Comparison of ENCODE assay signal across 8 cellular contexts in the genomic region with DNA sequence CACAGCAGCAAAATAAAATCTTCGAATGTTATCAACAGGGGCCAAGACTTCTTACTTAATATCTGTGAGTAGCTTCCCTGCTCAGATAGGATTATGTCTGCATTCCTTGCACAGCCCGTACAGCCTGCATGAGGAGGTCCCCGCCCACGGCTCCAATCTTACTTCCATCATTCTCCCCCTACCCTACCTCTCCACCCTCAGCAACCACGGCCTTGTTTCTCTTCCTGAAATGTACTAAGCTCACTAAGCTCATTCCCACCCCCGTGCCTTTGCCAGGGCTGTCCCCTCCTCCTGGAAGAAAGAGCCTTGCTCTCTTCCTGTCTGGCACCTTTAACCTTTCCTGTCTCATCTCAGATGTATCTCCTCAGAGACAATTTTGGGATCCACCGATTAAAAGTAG.
DNase-seq lines count a peak whose midpoint lies in the region; ATAC-seq, FAIRE-seq and TF ChIP-seq lines count a peak whose summit lies in the region.

No MANE protein-coding gene starts in this region.

- intact Hi-C loops in endothelial cell of umbilical vein (cut with micrococcal nuclease) (no loop called here), thyroid gland (cut with DNase I) (no loop called here)

- no peaks in the 10 kb centered on the region for H3K27me3 Mint-ChIP-seq in activated naive CD4-positive, alpha-beta T cell treated with anti-CD3 and anti-CD28 coated beads, Interleukin-2, amount 50 U/mL, for 24 hours
- no peaks in the 10 kb centered on the region for H3K27me3 Mint-ChIP-seq in stimulated activated naive B cell treated with anti-CD40 and anti-IgM and Interleukin-4, amounts not matched to agents 10 μg/mL and 1 μg/mL and 100 μg/mL, for 72 hours

- no peak overlapping the region for H3K4me3 ChIP-seq in RWPE2 (ENCODE audit: severe bottlenecking)
- H3K4me3 ChIP-seq in endothelial cell of umbilical vein (replicated peaks in 1 of 3; ENCODE audit: insufficient read depth in 1 of 3, low read depth in 1 of 3, low read length in 3 of 3), result no peak overlapping the region
- H3K4me3 ChIP-seq in thyroid gland (replicated peaks in 1 of 3), result no peak overlapping the region

- no peak overlapping the region for H3K4me2 ChIP-seq in endothelial cell of umbilical vein (ENCODE audit: insufficient read depth, low read length)

- peaks cover 13% of the 10 kb centered on the region for H3K4me1 ChIP-seq in RWPE2 (ENCODE audit: insufficient read depth, poor library complexity, severe bottlenecking)
- H3K4me1 ChIP-seq in endothelial cell of umbilical vein (ENCODE audit: control insufficient read depth, extremely low read depth, insufficient read depth, low read length), result peaks cover 14% of the 10 kb centered on the region
- H3K4me1 ChIP-seq in thyroid gland, result no peaks in the 10 kb centered on the region

- no peaks in the 10 kb centered on the region for H4K20me1 ChIP-seq in endothelial cell of umbilical vein (replicated peaks; ENCODE audit: control insufficient read depth, extremely low read depth, insufficient read depth, low read length)

- dilution Hi-C loops in endothelial cell of umbilical vein (cut with MboI; ENCODE audit: extremely low pct_ligation_motif_present, low sequenced_read_pairs), result no loop called here

- H3K36me3 ChIP-seq in RWPE2 (ENCODE audit: low read depth) (no peaks in the 10 kb centered on the region), endothelial cell of umbilical vein (ENCODE audit: control insufficient read depth in 2 of 2, extremely low read depth in 1 of 2, insufficient read depth in 2 of 2, low read length in 2 of 2) (no peaks in the 10 kb centered on the region), thyroid gland (no peaks in the 10 kb centered on the region)

- peaks cover 35% of the 10 kb centered on the region for H3K4me1 Mint-ChIP-seq in activated naive CD4-positive, alpha-beta T cell treated with anti-CD3 and anti-CD28 coated beads, Interleukin-2, amount 50 U/mL, for 24 hours
- H3K4me1 Mint-ChIP-seq in stimulated activated naive B cell treated with anti-CD40 and anti-IgM and Interleukin-4, amounts not matched to agents 10 μg/mL and 1 μg/mL and 100 μg/mL, for 72 hours, result peaks cover 23 to 27% of the 10 kb centered on the region in 2 donors

- H3K27ac ChIP-seq in RWPE2 (ENCODE audit: poor library complexity, severe bottlenecking) (peak overlapping the region; percentile 54), endothelial cell of umbilical vein (ENCODE audit: insufficient read depth, low read depth, low read length) (peak overlapping the region; percentile 52), thyroid gland (no peak overlapping the region)

- no peaks in the 10 kb centered on the region for H3K79me2 ChIP-seq in endothelial cell of umbilical vein (ENCODE audit: control insufficient read depth, insufficient read depth, low read length)

- CTCF ChIA-PET in endothelial cell of umbilical vein (lab: Charles Lee), result interaction anchor here (1.3 to 3.3 kb wide), 4 partner anchors 10 to 1637 kb away, joined by 4 to 10 read pairs (median 7); no protein-coding TSS in a partner anchor

- no peak for FAIRE-seq in endothelial cell of umbilical vein (lab: Jason Lieb, UNC)

- H3K4me3 Mint-ChIP-seq in activated naive CD4-positive, alpha-beta T cell treated with anti-CD3 and anti-CD28 coated beads, Interleukin-2, amount 50 U/mL, for 24 hours, result peak overlapping the region; percentile 52
- H3K4me3 Mint-ChIP-seq in stimulated activated naive B cell treated with anti-CD40 and anti-IgM and Interleukin-4, amounts not matched to agents 10 μg/mL and 1 μg/mL and 100 μg/mL, for 72 hours, result peak overlapping the region; percentile 3 to 39

- no peaks in the 10 kb centered on the region for H3K9me1 ChIP-seq in endothelial cell of umbilical vein (replicated peaks; ENCODE audit: control insufficient read depth, extremely low read depth, insufficient read depth, low read length)

- no peak for TF ChIP-seq POLR2A in endothelial cell of umbilical vein (IDR thresholded peaks at IDR 0.05; ENCODE audit: low read depth, low read length)
- TF ChIP-seq POLR2A in thyroid gland (IDR thresholded peaks at IDR 0.05), result no peak

- H3K9me3 Mint-ChIP-seq in activated naive CD4-positive, alpha-beta T cell treated with anti-CD3 and anti-CD28 coated beads, Interleukin-2, amount 50 U/mL, for 24 hours, result no peaks in the 10 kb centered on the region
- H3K9me3 Mint-ChIP-seq in stimulated activated naive B cell treated with anti-CD40 and anti-IgM and Interleukin-4, amounts not matched to agents 10 μg/mL and 1 μg/mL and 100 μg/mL, for 72 hours, result peaks cover 4 to 13% of the 10 kb centered on the region in 2 donors

- no peak overlapping the region for H3K9ac ChIP-seq in endothelial cell of umbilical vein (replicated peaks; ENCODE audit: extremely low read depth, insufficient read depth, low read length)

- WGBS in thyroid gland, 2 donors, result 72 to 75% methylated on average over 6 of the region's 7 CpGs

- H3K27me3 ChIP-seq in RWPE2 (ENCODE audit: insufficient read depth, poor library complexity, severe bottlenecking) (no peaks in the 10 kb centered on the region), endothelial cell of umbilical vein (ENCODE audit: control insufficient read depth in 2 of 2, insufficient read depth in 2 of 2, low read length in 2 of 2) (no peaks in the 10 kb centered on the region), thyroid gland (no peaks in the 10 kb centered on the region)

- H3K9me3 ChIP-seq in RWPE2 (ENCODE audit: severe bottlenecking) (no peaks in the 10 kb centered on the region), endothelial cell of umbilical vein (replicated peaks; ENCODE audit: control insufficient read depth, insufficient read depth, low read length) (no peaks in the 10 kb centered on the region), thyroid gland (no peaks in the 10 kb centered on the region)

- no peak for ATAC-seq in RWPE2 (ENCODE audit: low read depth)
- peak; percentile 41 to 55 for ATAC-seq in stimulated activated naive B cell treated with anti-CD40 and anti-IgM and Interleukin-4, amounts not matched to agents 10 μg/mL and 1 μg/mL and 100 μg/mL, for 72 hours (replicated peaks)

- no peak for DNase-seq in activated naive CD4-positive, alpha-beta T cell treated with anti-CD3 and anti-CD28 coated beads, Interleukin-2, amount 50 U/mL, for 16 hours
- DNase-seq in RWPE2 (ENCODE audit: low spot score) (no peak), endothelial cell of umbilical vein (ENCODE audit: low read depth, low spot score) (no peak), middle frontal gyrus (ENCODE audit: extremely low spot score, low spot score) (no peak), thyroid gland (no peak)
- no peak for DNase-seq in stimulated activated naive B cell treated with anti-CD40 and anti-IgM and Interleukin-4, amounts not matched to agents 10 μg/mL and 1 μg/mL and 100 μg/mL, for 72 hours
- no peak for DNase-seq in activated effector memory CD4-positive, alpha-beta T cell treated with Interleukin-2 at 50 U/mL for 16 hours

- BruUV-seq in endothelial cell of umbilical vein (replicated peaks; lab: Mats Ljungman, UMichigan), result no TSS peak

- POLR2A ChIA-PET in endothelial cell of umbilical vein (lab: Charles Lee), result no interaction called here

- TF ChIP-seq CTCF in RWPE2 (IDR thresholded peaks at IDR 0.05; ENCODE audit: poor library complexity, severe bottlenecking), result no peak
- no peak for TF ChIP-seq CTCF in endothelial cell of umbilical vein (IDR thresholded peaks at IDR 0.05; ENCODE audit: extremely low read depth in 1 of 2, insufficient read depth in 1 of 2, low read depth in 1 of 2, low read length in 2 of 2)
- TF ChIP-seq CTCF in thyroid gland (IDR thresholded peaks at IDR 0.05), result no peak

- no peak overlapping the region for H2AFZ ChIP-seq in endothelial cell of umbilical vein (ENCODE audit: low read depth, low read length)

- peak overlapping the region; percentile 79 for H3K27ac Mint-ChIP-seq in activated naive CD4-positive, alpha-beta T cell treated with anti-CD3 and anti-CD28 coated beads, Interleukin-2, amount 50 U/mL, for 24 hours
- peak overlapping the region; percentile 97 for H3K27ac Mint-ChIP-seq in stimulated activated naive B cell treated with anti-CD40 and anti-IgM and Interleukin-4, amounts not matched to agents 10 μg/mL and 1 μg/mL and 100 μg/mL, for 72 hours

- H3K36me3 Mint-ChIP-seq in activated naive CD4-positive, alpha-beta T cell treated with anti-CD3 and anti-CD28 coated beads, Interleukin-2, amount 50 U/mL, for 24 hours, result peaks cover 1% of the 10 kb centered on the region
- peaks cover 2 to 9% of the 10 kb centered on the region in 2 donors for H3K36me3 Mint-ChIP-seq in stimulated activated naive B cell treated with anti-CD40 and anti-IgM and Interleukin-4, amounts not matched to agents 10 μg/mL and 1 μg/mL and 100 μg/mL, for 72 hours

TF ChIP-seq in endothelial cell of umbilical vein, 7 proteins besides CTCF, POLR2A, EP300 and RAD21:
- TF ChIP-seq EZH2 (IDR thresholded peaks at IDR 0.05; ENCODE audit: borderline replicate concordance, low read depth, low read length, severe bottlenecking) (no peak), POLR2AphosphoS5 (IDR thresholded peaks at IDR 0.05; ENCODE audit: insufficient read depth, low read depth, low read length) (no peak)
TF ChIP-seq in endothelial cell of umbilical vein: peak in this region for 0.

Comparison
In these comparisons a context has a peak if more than half of its experiments do, and no peak if none do; other contexts are left out.
1. H3K27ac ChIP-seq: peak in RWPE2 (single experiment) and endothelial cell of umbilical vein (single experiment); none in thyroid gland (0 of 3).